In genomic region chr16:3549906-3550305, GRCh38 we compare ENCODE assay signal across 19 cellular contexts. TPM values are rescaled to one million over a fixed set of nuclear protein-coding genes. Genes with fewer than 3 reads are reported as not detected.
A peak's percentile ranks its signal among the peaks of the same experiment; 100 is the strongest.
DNase-seq lines count a peak whose midpoint lies in the region; ATAC-seq and TF ChIP-seq lines count a peak whose summit lies in the region.
"Had no signal": no experiment of that assay in that cellular context is flagged by ENCODE, and none has a peak within 500 bp of the region (broad histone marks: within the 10 kb centered on the region; RNA-seq: fewer than 3 reads in every experiment).

No MANE protein-coding gene starts in this region.

- TF ChIP-seq EP300 in esophagus muscularis mucosa (IDR thresholded peaks at IDR 0.05): no peak

- peaks cover 0 to 14% (median 2%) of the 10 kb centered on the region in 4 donors for H3K36me3 ChIP-seq in esophagus muscularis mucosa
- H3K36me3 ChIP-seq: BE2C had no signal

- H3K27me3 Mint-ChIP-seq in natural killer cell treated with Interleukin-12 subunit alpha and Interleukin-12 subunit beta and Interleukin-15 and Interleukin-18, amount 100 ng/mL, for 72 hours: no peaks in the 10 kb centered on the region
- H3K27me3 Mint-ChIP-seq in natural killer cell (ENCODE audit: low read depth in 2 of 2) (no peaks in the 10 kb centered on the region), chondrocyte (ENCODE audit: low read depth) (no peaks in the 10 kb centered on the region), H9 (ENCODE audit: low read depth) (peaks cover 48% of the 10 kb centered on the region)
- no peaks in the 10 kb centered on the region for H3K27me3 Mint-ChIP-seq in activated T-cell treated with anti-CD3 and anti-CD28 coated beads, Interleukin-2, amount 50 U/mL, for 4 hours (ENCODE audit: low read depth)
- H3K27me3 Mint-ChIP-seq: CD8-positive, alpha-beta memory T cell had no signal

- no peak for ATAC-seq in natural killer cell treated with Interleukin-12 subunit alpha and Interleukin-12 subunit beta and Interleukin-15 and Interleukin-18, amount 100 ng/mL, for 72 hours
- no peak for ATAC-seq in natural killer cell
- ATAC-seq in stimulated activated effector memory CD8-positive, alpha-beta T cell treated with anti-CD3 and anti-CD28 coated beads, Interleukin-12 subunit alpha, Interleukin-12 subunit beta, amount 100 ng/mL, for 72 hours: no peak
- ATAC-seq in activated T-cell treated with anti-CD3 and anti-CD28 coated beads, Interleukin-2, amount 50 U/mL, for 4 hours: no peak
- ATAC-seq: GM23338 had no signal

- H3K9me3 ChIP-seq in H9 (ENCODE audit: control insufficient read depth, low read depth, low read length) (no peaks in the 10 kb centered on the region), esophagus muscularis mucosa (no peaks in the 10 kb centered on the region)
- H3K9me3 ChIP-seq: BE2C, Caco-2 had no signal

- no CpG with 5 or more reads among the region's 2 CpGs for WGBS in H9 (ENCODE audit: extremely low coverage, insufficient read length, low lambda C conversion rate)
- 80% methylated on average over 2 of the region's 2 CpGs for WGBS in esophagus muscularis mucosa

- no peak overlapping the region for H3K27ac Mint-ChIP-seq in natural killer cell treated with Interleukin-12 subunit alpha and Interleukin-12 subunit beta and Interleukin-15 and Interleukin-18, amount 100 ng/mL, for 72 hours
- H3K27ac Mint-ChIP-seq in natural killer cell: peak overlapping the region in 1 of 2 donors; percentile 36
- no peak overlapping the region for H3K27ac Mint-ChIP-seq in chondrocyte (ENCODE audit: unreplicated experiment)
- H3K27ac Mint-ChIP-seq in stimulated activated effector memory CD8-positive, alpha-beta T cell treated with anti-CD3 and anti-CD28 coated beads, Interleukin-12 subunit alpha, Interleukin-12 subunit beta, amount 100 ng/mL, for 72 hours: peak overlapping the region; percentile 81
- H3K27ac Mint-ChIP-seq in H9: no peak overlapping the region; a peak in 1 of 7 replicates
- H3K27ac Mint-ChIP-seq: GM23338, HFFc6 had no signal

- no peaks in the 10 kb centered on the region for H3K79me2 ChIP-seq in H9 (ENCODE audit: insufficient read depth, low read length)

- no peak overlapping the region for H2AK5ac ChIP-seq in H9 (ENCODE audit: insufficient read length, low read length)

- H3K14ac ChIP-seq in H9 (ENCODE audit: insufficient read depth, low read length): no peak overlapping the region

- H3K56ac ChIP-seq in H9 (ENCODE audit: insufficient read length, low read depth, low read length): no peak overlapping the region

- no peak overlapping the region for H4K91ac ChIP-seq in H9 (ENCODE audit: insufficient read length, low read depth, low read length)

- H3K9me3 Mint-ChIP-seq in natural killer cell treated with Interleukin-12 subunit alpha and Interleukin-12 subunit beta and Interleukin-15 and Interleukin-18, amount 100 ng/mL, for 72 hours: peaks cover 9% of the 10 kb centered on the region
- H3K9me3 Mint-ChIP-seq in natural killer cell: no peaks in the 10 kb centered on the region
- H3K9me3 Mint-ChIP-seq in chondrocyte (ENCODE audit: low read depth): peaks cover 4% of the 10 kb centered on the region
- peaks cover 4% of the 10 kb centered on the region for H3K9me3 Mint-ChIP-seq in stimulated activated effector memory CD8-positive, alpha-beta T cell treated with anti-CD3 and anti-CD28 coated beads, Interleukin-12 subunit alpha, Interleukin-12 subunit beta, amount 100 ng/mL, for 72 hours
- H3K9me3 Mint-ChIP-seq in activated T-cell treated with anti-CD3 and anti-CD28 coated beads, Interleukin-2, amount 50 U/mL, for 4 hours: no peaks in the 10 kb centered on the region
- peaks cover 5 to 6% of the 10 kb centered on the region in 2 experiments; a peak in 3 of 5 replicates for H3K9me3 Mint-ChIP-seq in H9
- H3K9me3 Mint-ChIP-seq: CD8-positive, alpha-beta memory T cell; GM23338; HFFc6 had no signal

- H3K4me1 ChIP-seq in H9 (ENCODE audit: insufficient read depth, low read length): peaks cover 4% of the 10 kb centered on the region; the same call in 1 of the 2 replicates
- peaks cover 0 to 4% (median 0%) of the 10 kb centered on the region in 4 donors for H3K4me1 ChIP-seq in esophagus muscularis mucosa
- H3K4me1 ChIP-seq: BE2C had no signal

- H4K8ac ChIP-seq in H9 (replicated peaks; ENCODE audit: insufficient read length, low read depth, low read length): no peak overlapping the region

- TF ChIP-seq CTCF in natural killer cell (IDR thresholded peaks at IDR 0.05): no peak
- no peak for TF ChIP-seq CTCF in chondrocyte (IDR thresholded peaks at IDR 0.05)
- no peak for TF ChIP-seq CTCF in H9 (conservative IDR thresholded peaks at IDR 0.05)
- TF ChIP-seq CTCF in esophagus muscularis mucosa (IDR thresholded peaks at IDR 0.05): no peak

- peaks cover 18% of the 10 kb centered on the region for H3K36me3 Mint-ChIP-seq in natural killer cell treated with Interleukin-12 subunit alpha and Interleukin-12 subunit beta and Interleukin-15 and Interleukin-18, amount 100 ng/mL, for 72 hours
- peaks cover 19% of the 10 kb centered on the region for H3K36me3 Mint-ChIP-seq in natural killer cell
- H3K36me3 Mint-ChIP-seq in chondrocyte (ENCODE audit: low read depth): no peaks in the 10 kb centered on the region
- peaks cover 90% of the 10 kb centered on the region for H3K36me3 Mint-ChIP-seq in stimulated activated effector memory CD8-positive, alpha-beta T cell treated with anti-CD3 and anti-CD28 coated beads, Interleukin-12 subunit alpha, Interleukin-12 subunit beta, amount 100 ng/mL, for 72 hours
- peaks cover 42% of the 10 kb centered on the region for H3K36me3 Mint-ChIP-seq in activated T-cell treated with anti-CD3 and anti-CD28 coated beads, Interleukin-2, amount 50 U/mL, for 4 hours (ENCODE audit: insufficient read depth)
- peaks cover 0 to 16% (median 9%) of the 10 kb centered on the region in 3 experiments; a peak in 4 of 7 replicates for H3K36me3 Mint-ChIP-seq in H9 (ENCODE audit: insufficient read depth in 1 of 3, low read depth in 3 of 3)

- no peak overlapping the region for H2BK5ac ChIP-seq in H9 (ENCODE audit: insufficient read length, low read length)

- no peak overlapping the region for H3K18ac ChIP-seq in H9 (ENCODE audit: insufficient read length, low read depth, low read length)

- peaks cover 11 to 19% of the 10 kb centered on the region in 2 donors for H3K4me1 Mint-ChIP-seq in natural killer cell treated with Interleukin-12 subunit alpha and Interleukin-12 subunit beta and Interleukin-15 and Interleukin-18, amount 100 ng/mL, for 72 hours (ENCODE audit: low read depth in 2 of 2)
- H3K4me1 Mint-ChIP-seq in natural killer cell (peaks cover 0 to 33% of the 10 kb centered on the region in 2 donors), chondrocyte (ENCODE audit: low read depth) (no peaks in the 10 kb centered on the region), H9 (peaks cover 26 to 33% of the 10 kb centered on the region in 2 experiments)
- H3K4me1 Mint-ChIP-seq in stimulated activated effector memory CD8-positive, alpha-beta T cell treated with anti-CD3 and anti-CD28 coated beads, Interleukin-12 subunit alpha, Interleukin-12 subunit beta, amount 100 ng/mL, for 72 hours: peaks cover 15% of the 10 kb centered on the region
- H3K4me1 Mint-ChIP-seq in activated T-cell treated with anti-CD3 and anti-CD28 coated beads, Interleukin-2, amount 50 U/mL, for 4 hours (ENCODE audit: low read depth): peaks cover 5% of the 10 kb centered on the region

- no peak overlapping the region for H4K5ac ChIP-seq in H9 (ENCODE audit: insufficient read length, low read depth, low read length)

- H3T11ph ChIP-seq in H9 (ENCODE audit: low read length): no peak overlapping the region

- no peak overlapping the region for H3K4ac ChIP-seq in H9 (ENCODE audit: low read depth, low read length)

- no peak overlapping the region for H2BK20ac ChIP-seq in H9 (ENCODE audit: low read depth, low read length, poor library complexity, severe bottlenecking)

- no peaks in the 10 kb centered on the region for H3K79me1 ChIP-seq in H9 (ENCODE audit: insufficient read depth, low read depth, low read length, poor library complexity, severe bottlenecking)

- no peak overlapping the region for H2BK15ac ChIP-seq in H9 (ENCODE audit: low read depth, low read length)

- no peaks in the 10 kb centered on the region for H4K20me1 ChIP-seq in H9 (ENCODE audit: control insufficient read depth, insufficient read depth, insufficient read length)

- H3K23me2 ChIP-seq in H9 (ENCODE audit: insufficient read length, low read depth, low read length, poor library complexity, severe bottlenecking): peaks cover 5% of the 10 kb centered on the region

- H3K23ac ChIP-seq in H9 (ENCODE audit: insufficient read length, low read depth, low read length): no peak overlapping the region

- no peak overlapping the region for H2AFZ ChIP-seq in H9 (ENCODE audit: low read length)
- H2AFZ ChIP-seq: GM23338 had no signal

- no peak overlapping the region for H3K4me2 ChIP-seq in H9 (ENCODE audit: insufficient read depth, insufficient read length, low read length)
- H3K4me2 ChIP-seq: GM23338 had no signal

- TF ChIP-seq POLR2A in esophagus muscularis mucosa (IDR thresholded peaks at IDR 0.05; ENCODE audit: low read depth): no peak

- no peak overlapping the region for H3K4me3 Mint-ChIP-seq in natural killer cell treated with Interleukin-12 subunit alpha and Interleukin-12 subunit beta and Interleukin-15 and Interleukin-18, amount 100 ng/mL, for 72 hours
- H3K4me3 Mint-ChIP-seq in natural killer cell (no peak overlapping the region), chondrocyte (ENCODE audit: unreplicated experiment) (no peak overlapping the region), H9 (no peak overlapping the region)
- H3K4me3 Mint-ChIP-seq in stimulated activated effector memory CD8-positive, alpha-beta T cell treated with anti-CD3 and anti-CD28 coated beads, Interleukin-12 subunit alpha, Interleukin-12 subunit beta, amount 100 ng/mL, for 72 hours: no peak overlapping the region
- no peak overlapping the region for H3K4me3 Mint-ChIP-seq in activated T-cell treated with anti-CD3 and anti-CD28 coated beads, Interleukin-2, amount 50 U/mL, for 4 hours
- H3K4me3 Mint-ChIP-seq: CD8-positive, alpha-beta memory T cell; GM23338; HFFc6 had no signal

- H3K4me3 ChIP-seq in esophagus muscularis mucosa: no peak overlapping the region
- H3K4me3 ChIP-seq: GM23338 had no signal

- no peak overlapping the region for H3K27ac ChIP-seq in H9 (ENCODE audit: insufficient read length, low read depth, low read length)
- H3K27ac ChIP-seq in esophagus muscularis mucosa (replicated peaks in 1 of 4): no peak overlapping the region
- H3K27ac ChIP-seq: C4-2B, HL-60 had no signal

- no peak overlapping the region for H2BK120ac ChIP-seq in H9 (ENCODE audit: low read depth, low read length, poor library complexity, severe bottlenecking)

- DNase-seq in natural killer cell treated with Interleukin-12 subunit alpha and Interleukin-12 subunit beta and Interleukin-15 and Interleukin-18, amount 100 ng/mL, for 72 hours (ENCODE audit: low spot score): peak; percentile 53
- DNase-seq in natural killer cell (no peak), chondrocyte (ENCODE audit: low spot score) (peak; percentile 57), H9 (no peak), esophagus muscularis mucosa (ENCODE audit: extremely low spot score) (no peak)
- DNase-seq in stimulated activated effector memory CD8-positive, alpha-beta T cell treated with anti-CD3 and anti-CD28 coated beads, Interleukin-12 subunit alpha, Interleukin-12 subunit beta, amount 100 ng/mL, for 72 hours (ENCODE audit: low spot score in 2 of 2): no peak
- no peak for DNase-seq in activated T-cell treated with anti-CD3 and anti-CD28 coated beads, Interleukin-2, amount 50 U/mL, for 4 hours
- DNase-seq: ACHN; BE2C; Caco-2; CD8-positive, alpha-beta memory T cell; DND-41; GDM1; HCEC 1CT; HFFc6 had no signal

- H3K9ac ChIP-seq in H9 (ENCODE audit: extremely low read depth, insufficient read length, low read length): no peak overlapping the region

- no peaks in the 10 kb centered on the region for H3K27me3 ChIP-seq in H9 (ENCODE audit: insufficient read depth, low read length)
- no peaks in the 10 kb centered on the region for H3K27me3 ChIP-seq in esophagus muscularis mucosa
- H3K27me3 ChIP-seq: BE2C had no signal

- intact Hi-C loops in natural killer cell (cut with micrococcal nuclease) (no loop called here), esophagus muscularis mucosa (cut with DNase I) (no loop called here)

- H2BK12ac ChIP-seq in H9 (ENCODE audit: insufficient read length, low read depth, low read length): no peak overlapping the region

RNA-seq across cellular contexts. Expression of gene NLRC3, which starts 27.3 kb away (rescaled TPM):
- total RNA-seq in natural killer cell treated with Interleukin-12 subunit alpha and Interleukin-12 subunit beta and Interleukin-15 and Interleukin-18, amount 100 ng/mL, for 72 hours: 10 to 100 TPM; 48.3 to 61.8 TPM
- total RNA-seq in natural killer cell (100 to 1,000 TPM in 2 of 3 donors, 10 to 100 TPM in 1; 98.8 to 145 (median 133) TPM), chondrocyte (0.05 to 0.24 TPM (median 0.12 TPM) in 3 replicates), H9 (2021) (0.44 TPM in 2 replicates), esophagus muscularis mucosa (1 to 10 TPM in 1 of 4 donors, under 1 TPM in 3; 0.57 to 2.5 (median 0.95) TPM)
- total RNA-seq in activated T-cell treated with anti-CD3 and anti-CD28 coated beads, Interleukin-2, amount 50 U/mL, for 4 hours: 1 to 10 TPM; 7.8 to 8.3 (median 7.9) TPM
- total RNA-seq: Caco-2, HFFc6 had no signal

RNA-seq across cellular contexts. Expression of gene CLUAP1, which starts 49.1 kb away (rescaled TPM):
- total RNA-seq in natural killer cell treated with Interleukin-12 subunit alpha and Interleukin-12 subunit beta and Interleukin-15 and Interleukin-18, amount 100 ng/mL, for 72 hours: 10 to 100 TPM in 1 of 2 donors, 1 to 10 TPM in 1; 4.3 to 10.8 TPM
- total RNA-seq in natural killer cell: 1 to 10 TPM; 4.0 to 6.2 (median 4.7) TPM
- total RNA-seq in chondrocyte: 19.3 to 21.8 TPM (median 20.6 TPM) in 3 replicates
- 10 to 100 TPM; 12.0 to 15.0 (median 14.8) TPM for total RNA-seq in activated T-cell treated with anti-CD3 and anti-CD28 coated beads, Interleukin-2, amount 50 U/mL, for 4 hours
- total RNA-seq in H9 (2021): 10.6 and 13.4 TPM in 2 replicates
- 10 to 100 TPM; 25.0 to 31.5 (median 26.9) TPM for total RNA-seq in esophagus muscularis mucosa

RNA-seq across cellular contexts. Expression of gene C16orf90, which starts 54.6 kb away (rescaled TPM):
- total RNA-seq in natural killer cell treated with Interleukin-12 subunit alpha and Interleukin-12 subunit beta and Interleukin-15 and Interleukin-18, amount 100 ng/mL, for 72 hours: not detected
- not detected for total RNA-seq in natural killer cell
- total RNA-seq in chondrocyte: not detected in 3 replicates
- total RNA-seq in activated T-cell treated with anti-CD3 and anti-CD28 coated beads, Interleukin-2, amount 50 U/mL, for 4 hours: not detected
- total RNA-seq in H9 (2021): not detected in 2 replicates
- not detected for total RNA-seq in esophagus muscularis mucosa
- total RNA-seq: A172; Caco-2; CD8-positive, alpha-beta memory T cell; GM23338; HFFc6 had no signal

Comparison
In these comparisons a context has a peak if more than half of its experiments do, and no peak if none do; other contexts are left out.
1. DNase-seq: peak in natural killer cell treated with Interleukin-12 subunit alpha and Interleukin-12 subunit beta and Interleukin-15 and Interleukin-18, amount 100 ng/mL, for 72 hours (single experiment) and chondrocyte (single experiment); none in natural killer cell (single experiment), stimulated activated effector memory CD8-positive, alpha-beta T cell treated with anti-CD3 and anti-CD28 coated beads, Interleukin-12 subunit alpha, Interleukin-12 subunit beta, amount 100 ng/mL, for 72 hours (0 of 2), activated T-cell treated with anti-CD3 and anti-CD28 coated beads, Interleukin-2, amount 50 U/mL, for 4 hours (single experiment), H9 (single experiment) and esophagus muscularis mucosa (single experiment).
2. RNA of gene NLRC3, which starts 27.3 kb away (total RNA-seq): 98.8 to 145 TPM in natural killer cell and 48.3 to 61.8 TPM in natural killer cell treated with Interleukin-12 subunit alpha and Interleukin-12 subunit beta and Interleukin-15 and Interleukin-18, amount 100 ng/mL, for 72 hours; 7.8 to 8.3 TPM in activated T-cell treated with anti-CD3 and anti-CD28 coated beads, Interleukin-2, amount 50 U/mL, for 4 hours, 0.57 to 2.5 TPM in esophagus muscularis mucosa, 0.44 TPM in H9 and 0.05 to 0.24 TPM in chondrocyte; every median in the first group is over 4 times any median in the second.